8 cellular contexts compared by ENCODE assay signal in genomic region chr5:111513175-111513520, GRCh38. TPM values are rescaled to one million over a fixed set of nuclear protein-coding genes. Genes with fewer than 3 reads are reported as not detected.
DNase-seq lines count a peak whose midpoint lies in the region; ATAC-seq, FAIRE-seq and TF ChIP-seq lines count a peak whose summit lies in the region.

No MANE protein-coding gene starts in this region.

- peaks cover 12% of the 10 kb centered on the region for H4K20me1 ChIP-seq in HepG2 (ENCODE audit: insufficient read depth, low read length)

- no peaks in the 10 kb centered on the region for H3K27me3 Mint-ChIP-seq in activated T-cell treated with anti-CD3 and anti-CD28 coated beads, Interleukin-2, amount 50 U/mL, for 72 hours (ENCODE audit: low read depth)
- peaks cover 4% of the 10 kb centered on the region for H3K27me3 Mint-ChIP-seq in activated naive CD8-positive, alpha-beta T cell treated with anti-CD3 and anti-CD28 coated beads, Interleukin-2, amount 50 U/mL, for 24 hours

- 6% methylated on average over 5 of the region's 5 CpGs for WGBS in HepG2 (ENCODE audit: low lambda C conversion rate)
- WGBS in tibial nerve, 2 donors = 16 to 20% methylated on average over 5 of the region's 5 CpGs

- H3K36me3 Mint-ChIP-seq in activated T-cell treated with anti-CD3 and anti-CD28 coated beads, Interleukin-2, amount 50 U/mL, for 72 hours (ENCODE audit: insufficient read depth in 2 of 2) = peaks cover 3 to 4% of the 10 kb centered on the region in 2 donors
- H3K36me3 Mint-ChIP-seq in activated naive CD8-positive, alpha-beta T cell treated with anti-CD3 and anti-CD28 coated beads, Interleukin-2, amount 50 U/mL, for 24 hours (ENCODE audit: low read depth) = peaks cover 10% of the 10 kb centered on the region

- H3K4me1 ChIP-seq in HepG2 (ENCODE audit: insufficient read depth, low read length) (peaks cover 36% of the 10 kb centered on the region), tibial nerve (peaks cover 0 to 33% (median 1%) of the 10 kb centered on the region in 4 donors)

- H3K4me3 Mint-ChIP-seq in activated T-cell treated with anti-CD3 and anti-CD28 coated beads, Interleukin-2, amount 50 U/mL, for 72 hours = peak overlapping the region; percentile 98
- H3K4me3 Mint-ChIP-seq in activated naive CD8-positive, alpha-beta T cell treated with anti-CD3 and anti-CD28 coated beads, Interleukin-2, amount 50 U/mL, for 24 hours = peak overlapping the region; percentile 89

- TF ChIP-seq CTCF in HepG2 (CRISPR knock-in tag; IDR thresholded peaks at IDR 0.05) (no peak), tibial nerve (IDR thresholded peaks at IDR 0.05) (no peak)

- H3K36me3 ChIP-seq in HepG2 (replicated peaks in 1 of 2; ENCODE audit: control insufficient read depth in 1 of 2, insufficient read depth in 2 of 2, low read length in 2 of 2) = no peaks in the 10 kb centered on the region
- no peaks in the 10 kb centered on the region for H3K36me3 ChIP-seq in tibial nerve

- POLR2A ChIA-PET in HepG2 (lab: Yijun Ruan, JAX) = interaction anchor here (0.7 kb wide), 1 partner anchor 18 kb away, joined by 3 read pairs; no protein-coding TSS in a partner anchor

- TF ChIP-seq POLR2A in HepG2 (IDR thresholded peaks at IDR 0.05; ENCODE audit: insufficient read depth in 1 of 2, low read depth in 2 of 2, low read length in 2 of 2) = no peak
- no peak for TF ChIP-seq POLR2A in tibial nerve (IDR thresholded peaks at IDR 0.05)

- CTCF ChIA-PET in HepG2 (lab: Yijun Ruan, JAX; ENCODE audit: low intra/inter-chr PET ratio, low total read pairs) = no interaction called here

- peak overlapping the region; percentile 97 for H3K27ac ChIP-seq in HepG2 (ENCODE audit: extremely low read length, insufficient read depth, low read length)
- peak overlapping the region; percentile 73 to 94 (median 90) for H3K27ac ChIP-seq in tibial nerve

- intact Hi-C loops in HepG2 (cut with micrococcal nuclease; ENCODE audit: unreplicated experiment) (loop anchor here (5.0 kb wide), 3 partner anchors 229 to 649 kb away; partner anchors contain the start of gene NREP), left colon (cut with DNase I, micrococcal nuclease) (no loop called here)

- TF ChIP-seq RAD21 in HepG2 (CRISPR knock-in tag; IDR thresholded peaks at IDR 0.05) = no peak

- DNase-seq in activated T-cell treated with anti-CD3 and anti-CD28 coated beads, Interleukin-2, amount 50 U/mL, for 72 hours = no peak
- DNase-seq in activated T-cell treated with anti-CD3 and anti-CD28 coated beads, Interleukin-2, amount 50 U/mL, for 48 hours = no peak
- no peak for DNase-seq in activated naive CD8-positive, alpha-beta T cell treated with anti-CD3 and anti-CD28 coated beads, Interleukin-2, amount 50 U/mL, for 24 hours
- DNase-seq in HepG2 (ENCODE audit: low spot score) (no peak), tibial nerve (ENCODE audit: low spot score in 2 of 2) (no peak), left colon (no peak), cerebellar nuclear complex (lab: John Stamatoyannopoulos, UW) (no peak)

- H3K9ac ChIP-seq in HepG2 (ENCODE audit: insufficient read depth, low read depth, low read length) = peak overlapping the region; percentile 86

- no peak for ATAC-seq in activated T-cell treated with anti-CD3 and anti-CD28 coated beads, Interleukin-2, amount 50 U/mL, for 72 hours (replicated peaks in 1 of 2)
- ATAC-seq in activated naive CD8-positive, alpha-beta T cell treated with anti-CD3 and anti-CD28 coated beads, Interleukin-2, amount 50 U/mL, for 24 hours = peak; percentile 25
- ATAC-seq in HepG2 (no peak), GM18502 (IDR thresholded peaks at IDR 0.05; ENCODE audit: poor library complexity, unreplicated experiment) (no peak), left colon (no peak)

- H3K4me1 Mint-ChIP-seq in activated T-cell treated with anti-CD3 and anti-CD28 coated beads, Interleukin-2, amount 50 U/mL, for 72 hours (ENCODE audit: low read depth) = peaks cover 50% of the 10 kb centered on the region
- H3K4me1 Mint-ChIP-seq in activated naive CD8-positive, alpha-beta T cell treated with anti-CD3 and anti-CD28 coated beads, Interleukin-2, amount 50 U/mL, for 24 hours = peaks cover 50% of the 10 kb centered on the region

- in situ Hi-C loops in HepG2 (cut with HindIII; ENCODE audit: extremely low pct_ligation_motif_present, low pct_unique_long_range_greater_than_20kb) = no loop called here

- H3K27me3 ChIP-seq in HepG2 (ENCODE audit: control insufficient read depth in 1 of 2, insufficient read depth in 2 of 2, low read length in 2 of 2) (no peaks in the 10 kb centered on the region; a peak in 1 of 5 replicates), tibial nerve (no peaks in the 10 kb centered on the region)

- TF ChIP-seq EP300 in HepG2 (IDR thresholded peaks at IDR 0.05; ENCODE audit: low read depth in 2 of 2, low read length in 2 of 2) = no peak
- no peak for TF ChIP-seq EP300 in HepG2 (CRISPR knock-in tag; IDR thresholded peaks at IDR 0.05; ENCODE audit: borderline replicate concordance)
- TF ChIP-seq EP300 in tibial nerve (IDR thresholded peaks at IDR 0.05) = no peak

- peaks cover 42% of the 10 kb centered on the region for H3K79me2 ChIP-seq in HepG2 (ENCODE audit: insufficient read depth, low read length)

- H3K9me3 ChIP-seq in HepG2 (ENCODE audit: low read length) (no peaks in the 10 kb centered on the region), tibial nerve (no peaks in the 10 kb centered on the region)

- peak overlapping the region; percentile 65 for H2AFZ ChIP-seq in HepG2 (ENCODE audit: low read length)

- H3K4me2 ChIP-seq in HepG2 (ENCODE audit: low read depth, low read length) = peak overlapping the region; percentile 90

- TSS peak; percentile 96 for BruUV-seq in HepG2 (replicated peaks; lab: Mats Ljungman, UMichigan)

- peak overlapping the region; percentile 70 to 96 (median 71) for H3K4me3 ChIP-seq in HepG2 (replicated peaks in 1 of 3; ENCODE audit: insufficient read depth in 1 of 3, low read depth in 2 of 3, low read length in 3 of 3)
- peak overlapping the region; percentile 78 to 90 (median 83) for H3K4me3 ChIP-seq in tibial nerve

- no peak for FAIRE-seq in HepG2 (lab: Jason Lieb, UNC)

- no peaks in the 10 kb centered on the region for H3K9me3 Mint-ChIP-seq in activated T-cell treated with anti-CD3 and anti-CD28 coated beads, Interleukin-2, amount 50 U/mL, for 72 hours
- no peaks in the 10 kb centered on the region for H3K9me3 Mint-ChIP-seq in activated naive CD8-positive, alpha-beta T cell treated with anti-CD3 and anti-CD28 coated beads, Interleukin-2, amount 50 U/mL, for 24 hours

- peak overlapping the region; percentile 96 for H3K27ac Mint-ChIP-seq in activated T-cell treated with anti-CD3 and anti-CD28 coated beads, Interleukin-2, amount 50 U/mL, for 72 hours
- H3K27ac Mint-ChIP-seq in activated naive CD8-positive, alpha-beta T cell treated with anti-CD3 and anti-CD28 coated beads, Interleukin-2, amount 50 U/mL, for 24 hours = peak overlapping the region; percentile 99

TF ChIP-seq in HepG2, 621 proteins besides CTCF, POLR2A, EP300 and RAD21 (continues in another document):
- TF ChIP-seq ZNF616 (CRISPR knock-in tag; IDR thresholded peaks at IDR 0.05; ENCODE audit: low read depth) (no peak), TAF1 (CRISPR knock-in tag; IDR thresholded peaks at IDR 0.05) (no peak), ZNF232 (CRISPR knock-in tag; IDR thresholded peaks at IDR 0.05; ENCODE audit: borderline replicate concordance) (0 out of 2 replicates have a peak, but pooled peaks have one; percentile 0), KAT7 (CRISPR knock-in tag; IDR thresholded peaks at IDR 0.05; ENCODE audit: borderline replicate concordance) (no peak), GZF1 (CRISPR knock-in tag; IDR thresholded peaks at IDR 0.05) (0 out of 2 replicates have a peak, but pooled peaks have one; percentile 56), MAZ (IDR thresholded peaks at IDR 0.05; ENCODE audit: borderline replicate concordance, low read depth, low read length) (peak; percentile 24; the same call in 1 of the 2 replicates), MAZ (CRISPR knock-in tag; IDR thresholded peaks at IDR 0.05; ENCODE audit: low read depth) (no peak), FOXP1 (IDR thresholded peaks at IDR 0.05) (no peak), FOXP1 (CRISPR knock-in tag; IDR thresholded peaks at IDR 0.05) (no peak), REPIN1 (CRISPR knock-in tag; IDR thresholded peaks at IDR 0.05; ENCODE audit: borderline replicate concordance, low read depth) (no peak), ZNF432 (CRISPR knock-in tag; IDR thresholded peaks at IDR 0.05; ENCODE audit: borderline replicate concordance) (no peak)

RNA-seq across cellular contexts. Expression of gene STARD4, which starts 0.8 kb away (rescaled TPM):
- 10 to 100 TPM; 28.9 to 47.4 TPM for total RNA-seq in activated T-cell treated with anti-CD3 and anti-CD28 coated beads, Interleukin-2, amount 50 U/mL, for 72 hours
- total RNA-seq in HepG2 (2016; rRNA removed; fragmentation: Illumina TruSeq; extraction: Trizol) (66.9 and 92.2 TPM in 2 replicates), tibial nerve (10 to 100 TPM in 3 of 4 donors, 1 to 10 TPM in 1; 8.5 to 21.3 (median 12.1) TPM), left colon (10 to 100 TPM; 37.5 to 54.9 TPM)
- total RNA-seq in HepG2 (2016; cell fraction: cytosol; rRNA removed; fragmentation: Illumina TruSeq; extraction: Trizol; ENCODE audit: low read depth) = 7.4 and 7.8 TPM in 2 replicates
- 66.5 and 97.1 TPM in 2 replicates for total RNA-seq in HepG2 (2016; cell fraction: insoluble cytoplasmic fraction; rRNA removed; fragmentation: Illumina TruSeq; extraction: Trizol)
- total RNA-seq in HepG2 (2016; cell fraction: membrane; rRNA removed; fragmentation: Illumina TruSeq; extraction: Trizol) = 21.3 and 22.8 TPM in 2 replicates
- total RNA-seq in HepG2 (2016; cell fraction: nucleus; rRNA removed; fragmentation: Illumina TruSeq; extraction: Trizol) = 67.3 and 73.5 TPM in 2 replicates
- 27.4 and 37.0 TPM in 2 replicates for polyA plus RNA-seq in HepG2 (2011; rRNA removed)
- polyA plus RNA-seq in HepG2 (2011; cell fraction: cytosol; rRNA removed) = 7.5 and 15.9 TPM in 2 replicates
- polyA plus RNA-seq in HepG2 (2011; cell fraction: nucleus; rRNA removed) = 31.7 and 60.0 TPM in 2 replicates
- 39.3 and 40.0 TPM in 2 replicates for polyA plus RNA-seq in HepG2 (2012)
- 2.5 and 2.6 TPM in 2 replicates for polyA plus RNA-seq in HepG2 (2016; cell fraction: cytosol; fragmentation: Illumina TruSeq; extraction: Trizol; ENCODE audit: low read depth)
- 52.5 and 58.1 TPM in 2 replicates for polyA plus RNA-seq in HepG2 (2016; cell fraction: insoluble cytoplasmic fraction; fragmentation: Illumina TruSeq; extraction: Trizol; ENCODE audit: low read depth)
- 7.8 and 8.0 TPM in 2 replicates for polyA plus RNA-seq in HepG2 (2016; cell fraction: membrane; fragmentation: Illumina TruSeq; extraction: Trizol; ENCODE audit: low read depth)
- 105 and 107 TPM in 2 replicates for polyA plus RNA-seq in HepG2 (2016; cell fraction: nucleus; fragmentation: Illumina TruSeq; extraction: Trizol; ENCODE audit: insufficient read depth, low read depth)
- polyA minus RNA-seq in HepG2 (2011; rRNA and poly(A)+ RNA removed; ENCODE audit: low replicate concordance) = 15.2 and 24.2 TPM in 2 replicates
- 14.2 and 19.3 TPM in 2 replicates for polyA minus RNA-seq in HepG2 (2011; cell fraction: cytosol; rRNA and poly(A)+ RNA removed)
- 53.0 and 82.6 TPM in 2 replicates for polyA minus RNA-seq in HepG2 (2011; cell fraction: nucleus; rRNA and poly(A)+ RNA removed)
